Comparison of ENCODE assay signal across 8 cellular contexts in genomic region chr10:31707578-31708411, GRCh38.
DNase-seq lines count a peak whose midpoint lies in the region; ATAC-seq, FAIRE-seq and TF ChIP-seq lines count a peak whose summit lies in the region.

No MANE protein-coding gene starts in this region.

- peaks cover 0 to 33% (median 13%) of the 10 kb centered on the region in 12 donors for H3K9me3 ChIP-seq in heart left ventricle

- peaks cover 0 to 60% (median 40%) of the 10 kb centered on the region in 12 donors for H3K4me1 ChIP-seq in heart left ventricle

- intact Hi-C loops in heart left ventricle (cut with DNase I), result loop anchor here (2.0 to 10.0 kb wide), 14 partner anchors 35 to 953 kb away; partner anchors contain the start of gene ZNF438 (in 2 of the 10)

- WGBS in heart left ventricle, 4 donors, result 28 to 39% (median 34%) methylated on average over 10 of the region's 10 CpGs

- DNase-seq in GM12892 (ENCODE audit: insufficient read length) (peak; percentile 39), HFFc6 (peak; percentile 49), NCI-H2171 (lab: John Stamatoyannopoulos, UW) (peak; percentile 21), heart left ventricle (peak; percentile 84 to 86 (median 84)), pulmonary artery endothelial cell (ENCODE audit: low read depth, low spot score) (peak; percentile 84), ureter (ENCODE audit: low spot score) (no peak), omental fat pad (ENCODE audit: low spot score) (no peak)
- DNase-seq in activated naive CD4-positive, alpha-beta T cell treated with anti-CD3 and anti-CD28 coated beads, Interleukin-2, amount 50 U/mL, for 72 hours (ENCODE audit: low spot score in 2 of 2), result peak; percentile 54 to 69

- TF ChIP-seq CTCF in HFFc6 (IDR thresholded peaks at IDR 0.05) (no peak), heart left ventricle (IDR thresholded peaks at IDR 0.05) (no peak), omental fat pad (IDR thresholded peaks at IDR 0.05) (no peak)

- H3K4me3 ChIP-seq in heart left ventricle, result peak overlapping the region in 8 of 12 donors; percentile 11 to 41 (median 33)

- 0 out of 2 replicates have a peak, but pooled peaks cover 1% of the 10 kb centered on the region for H3K27me3 Mint-ChIP-seq in HFFc6 (ENCODE audit: insufficient read depth)

- H3K36me3 ChIP-seq in heart left ventricle, result no peaks in the 10 kb centered on the region

- H3K27ac ChIP-seq in heart left ventricle, result peak overlapping the region; percentile 74 to 97 (median 87)

- peaks cover 26% of the 10 kb centered on the region for H3K4me1 Mint-ChIP-seq in HFFc6 (ENCODE audit: low read depth)

- no peaks in the 10 kb centered on the region for H3K27me3 ChIP-seq in heart left ventricle

- peak overlapping the region; percentile 93 for H3K27ac Mint-ChIP-seq in HFFc6
- H3K27ac Mint-ChIP-seq in activated naive CD4-positive, alpha-beta T cell treated with anti-CD3 and anti-CD28 coated beads, Interleukin-2, amount 50 U/mL, for 72 hours, result peak overlapping the region; percentile 82

- FAIRE-seq in GM12892 (lab: Jason Lieb, UNC), result peak; percentile 79

- H3K9me3 Mint-ChIP-seq in HFFc6, result peaks cover 46% of the 10 kb centered on the region
- peaks cover 9 to 17% of the 10 kb centered on the region in 2 donors for H3K9me3 Mint-ChIP-seq in activated naive CD4-positive, alpha-beta T cell treated with anti-CD3 and anti-CD28 coated beads, Interleukin-2, amount 50 U/mL, for 72 hours

- H3K4me3 Mint-ChIP-seq in HFFc6, result peak overlapping the region; percentile 75

- TF ChIP-seq POLR2A in GM12892 (IDR thresholded peaks at IDR 0.05; ENCODE audit: low read depth, low read length), result no peak; the same call in 1 of the 2 replicates
- no peak for TF ChIP-seq POLR2A in heart left ventricle (IDR thresholded peaks at IDR 0.05)

- peak; percentile 94 to 95 for ATAC-seq in activated naive CD4-positive, alpha-beta T cell treated with anti-CD3 and anti-CD28 coated beads, Interleukin-2, amount 50 U/mL, for 72 hours
- ATAC-seq in heart left ventricle, result peak; percentile 72 to 92 (median 90)
- no peak for ATAC-seq in omental fat pad (ENCODE audit: low FRiP score)

- peaks cover 36% of the 10 kb centered on the region for H3K36me3 Mint-ChIP-seq in HFFc6 (ENCODE audit: low read depth)
- peaks cover 6 to 68% of the 10 kb centered on the region in 2 donors for H3K36me3 Mint-ChIP-seq in activated naive CD4-positive, alpha-beta T cell treated with anti-CD3 and anti-CD28 coated beads, Interleukin-2, amount 50 U/mL, for 72 hours

Comparison
In these comparisons a context has a peak if more than half of its experiments do, and no peak if none do; other contexts are left out.
1. DNase-seq: peak in GM12892 (single experiment), HFFc6 (single experiment), NCI-H2171 (single experiment), activated naive CD4-positive, alpha-beta T cell treated with anti-CD3 and anti-CD28 coated beads, Interleukin-2, amount 50 U/mL, for 72 hours (2 of 2), heart left ventricle (5 of 5) and pulmonary artery endothelial cell (single experiment); none in ureter (single experiment) and omental fat pad (single experiment).